In genomic region chr17:80029235-80029974, GRCh38 we compare ENCODE assay signal across 9 cellular contexts. TPM values are rescaled to one million over a fixed set of nuclear protein-coding genes. Genes with fewer than 3 reads are reported as not detected.
DNase-seq lines count a peak whose midpoint lies in the region; ATAC-seq and TF ChIP-seq lines count a peak whose summit lies in the region.
"Had no signal": no experiment of that assay in that cellular context is flagged by ENCODE, and none has a peak within 500 bp of the region (broad histone marks: within the 10 kb centered on the region; RNA-seq: fewer than 3 reads in every experiment).

No MANE protein-coding gene starts in this region.

- POLR2A ChIA-PET in AG04450 (lab: Yijun Ruan, JAX), result no interaction called here

- TF ChIP-seq CTCF in AG04450 (IDR thresholded peaks at IDR 0.05; ENCODE audit: low read depth, low read length), result no peak
- TF ChIP-seq CTCF in brain microvascular endothelial cell (IDR thresholded peaks at IDR 0.05; ENCODE audit: low read depth, low read length, missing control alignments), result peak; percentile 13
- no peak for TF ChIP-seq CTCF in lung (IDR thresholded peaks at IDR 0.05; ENCODE audit: control extremely low read depth, extremely low read depth)
- TF ChIP-seq CTCF in GM13977 (IDR thresholded peaks at IDR 0.05; ENCODE audit: extremely low read depth, insufficient read depth, missing control alignments), result no peak

- no peaks in the 10 kb centered on the region for H3K27me3 ChIP-seq in AG04450 (ENCODE audit: control insufficient read depth, insufficient read depth, low read length)
- no peaks in the 10 kb centered on the region for H3K27me3 ChIP-seq in brain microvascular endothelial cell (replicated peaks)
- no peaks in the 10 kb centered on the region for H3K27me3 ChIP-seq in lung (ENCODE audit: control insufficient read depth, insufficient read depth)

- ATAC-seq in lung (ENCODE audit: insufficient read depth, low FRiP score), result peak; percentile 73

- H3K27ac ChIP-seq in AG04450 (ENCODE audit: low read depth, low read length) (peak overlapping the region; percentile 52), brain microvascular endothelial cell (no peak overlapping the region), lung (ENCODE audit: low read depth in 1 of 2, low read length in 1 of 2) (peak overlapping the region; percentile 38 to 49)

- H3K9me3 ChIP-seq in AG04450 (ENCODE audit: control insufficient read depth, insufficient read depth, low read length) (no peaks in the 10 kb centered on the region; the same call in 1 of the 2 replicates), lung (ENCODE audit: control insufficient read depth in 2 of 2, insufficient read depth in 1 of 2, low read length in 1 of 2) (no peaks in the 10 kb centered on the region)

- H3K36me3 ChIP-seq in brain microvascular endothelial cell (replicated peaks) (peaks cover 2% of the 10 kb centered on the region), lung (ENCODE audit: control insufficient read depth in 2 of 2, insufficient read depth in 2 of 2, low read length in 2 of 2) (peaks cover 0 to 2% of the 10 kb centered on the region in 2 donors)

- peak overlapping the region; percentile 13 for H3K4me3 ChIP-seq in AG04450 (ENCODE audit: low read depth, low read length)
- H3K4me3 ChIP-seq in brain microvascular endothelial cell (ENCODE audit: low read depth, low read length), result no peak overlapping the region
- H3K4me3 ChIP-seq in lung, result no peak overlapping the region

- in situ Hi-C loops in brain microvascular endothelial cell (cut with HindIII; ENCODE audit: low pct_ligation_motif_present, low sequenced_read_pairs) (no loop called here), GM13977 (cut with MboI; ENCODE audit: low pct_unique_long_range_greater_than_20kb, low sequenced_read_pairs, unreplicated experiment) (no loop called here)

- no peak for DNase-seq in AG04450 (ENCODE audit: low read depth, low spot score)
- DNase-seq in M059J (ENCODE audit: low read depth), result peak; percentile 78
- DNase-seq in brain microvascular endothelial cell, result peak; percentile 47
- peak; percentile 81 for DNase-seq in lung (ENCODE audit: low spot score)
- DNase-seq in stimulated activated naive CD4-positive, alpha-beta T cell (lab: John Stamatoyannopoulos, UW), result no peak
- no peak for DNase-seq in NOMO-1 treated with DMSO at 0.1 percent for 48 hours (lab: John Stamatoyannopoulos, UW; ENCODE audit: unreplicated experiment)
- DNase-seq in T-helper 1 cell, result no peak
- no peak for DNase-seq in GM13977 (ENCODE audit: low spot score)
- DNase-seq: stimulated activated naive CD4-positive, alpha-beta T cell treated with Interleukin-2 at 50 U/mL for 16 hours had no signal

- CTCF ChIA-PET in AG04450 (lab: Charles Lee), result interaction anchor here (1.1 to 6.9 kb wide), 2 partner anchors 22 to 26 kb away, joined by 4 to 45 read pairs; no protein-coding TSS in a partner anchor

- H3K4me1 ChIP-seq in lung (ENCODE audit: control insufficient read depth in 2 of 2, insufficient read depth in 2 of 2, low read length in 2 of 2), result peaks cover 0 to 14% of the 10 kb centered on the region in 2 donors

- WGBS in lung, 2 donors, result 44 to 54% methylated on average over 9 of the region's 9 CpGs

RNA-seq across cellular contexts. Expression of gene TBC1D16, which starts 6.3 kb away (rescaled TPM):
- 10.9 and 14.7 TPM in 2 replicates for polyA plus RNA-seq in AG04450 (2011; rRNA removed)
- 23.0 and 31.4 TPM in 2 replicates for polyA minus RNA-seq in AG04450 (2011; rRNA and poly(A)+ RNA removed)
- total RNA-seq in M059J (2014; rRNA removed; shearing (Covaris generic)), result 9.3 and 15.3 TPM in 2 replicates
- total RNA-seq in lung, result 10 to 100 TPM; 13.1 to 48.5 TPM
- 10 to 100 TPM in 1 of 2 donors, 1 to 10 TPM in 1; 7.3 to 19.8 TPM for polyA plus RNA-seq in lung

RNA-seq across cellular contexts. Expression of gene CCDC40, which starts 7.0 kb away (rescaled TPM):
- polyA plus RNA-seq in AG04450 (2011; rRNA removed) (2.0 and 2.4 TPM in 2 replicates), lung (1 to 10 TPM; 6.0 to 6.5 TPM)
- polyA minus RNA-seq in AG04450 (2011; rRNA and poly(A)+ RNA removed), result 0.87 and 3.8 TPM in 2 replicates
- 0.94 and 1.3 TPM in 2 replicates for total RNA-seq in M059J (2014; rRNA removed; shearing (Covaris generic))
- 10 to 100 TPM in 1 of 2 donors, 1 to 10 TPM in 1; 8.0 to 34.5 TPM for total RNA-seq in lung

Comparison
In these comparisons a context has a peak if more than half of its experiments do, and no peak if none do; other contexts are left out.
1. DNase-seq: peak in M059J (single experiment), brain microvascular endothelial cell (single experiment) and lung (single experiment); none in AG04450 (single experiment), stimulated activated naive CD4-positive, alpha-beta T cell (0 of 6), NOMO-1 treated with DMSO at 0.1 percent for 48 hours (single experiment), T-helper 1 cell (0 of 5) and GM13977 (single experiment).